In the genomic region with DNA sequence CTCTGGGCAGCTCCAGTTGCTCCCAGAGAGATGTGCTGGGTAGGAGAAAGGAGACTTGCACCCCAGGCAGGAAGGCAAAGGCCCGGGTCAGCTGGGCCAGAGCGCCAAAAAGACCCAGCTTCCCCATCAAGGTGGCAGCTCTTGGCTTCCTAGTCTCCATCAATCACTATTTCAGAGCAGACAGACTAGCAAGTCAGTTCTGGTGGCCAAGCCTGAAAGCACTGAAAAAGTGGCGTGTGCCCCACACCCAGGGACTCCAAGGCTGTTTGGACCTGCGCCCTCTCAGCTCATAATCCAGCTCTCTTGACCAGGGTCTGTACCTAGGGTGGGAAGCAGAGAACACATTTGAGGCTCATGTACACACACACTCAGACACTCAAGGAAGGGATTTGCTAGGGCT, we compare ENCODE assay signal across 1 cellular context.
TF ChIP-seq lines count a peak whose summit lies in the region.

No MANE protein-coding gene starts in this region.

TF ChIP-seq in H1, 55 proteins besides CTCF, POLR2A, EP300 and RAD21:
- 0 out of 2 replicates have a peak, but pooled peaks have one; percentile 54 for TF ChIP-seq CBX8 (IDR thresholded peaks at IDR 0.05; ENCODE audit: borderline replicate concordance, low read depth, low read length)
- no peak for TF ChIP-seq RNF2 (IDR thresholded peaks at IDR 0.05; ENCODE audit: borderline replicate concordance, low read depth, low read length, missing control alignments, poor library complexity, severe bottlenecking)
- TF ChIP-seq SUZ12 (IDR thresholded peaks at IDR 0.05; ENCODE audit: low read length) = peak; percentile 32; the same call in 1 of the 2 replicates
TF ChIP-seq in H1: peak in this region for 2.
